In genomic region chr2:170409164-170409535, GRCh38 we compare ENCODE assay signal across 8 cellular contexts.
DNase-seq lines count a peak whose midpoint lies in the region; ATAC-seq and TF ChIP-seq lines count a peak whose summit lies in the region.

No MANE protein-coding gene starts in this region.

- no peaks in the 10 kb centered on the region for H3K36me3 ChIP-seq in GM23338 (ENCODE audit: insufficient read depth)
- no peaks in the 10 kb centered on the region for H3K36me3 ChIP-seq in left lung

- H3F3A ChIP-seq in GM23338 (replicated peaks; ENCODE audit: low read depth), result no peaks in the 10 kb centered on the region

- H3K9me3 ChIP-seq in left lung, result no peaks in the 10 kb centered on the region

- ATAC-seq in GM23338 (peak; percentile 86), left lung (peak; percentile 90), GM18520 (IDR thresholded peaks at IDR 0.05; ENCODE audit: unreplicated experiment) (no peak)

- peaks cover 3% of the 10 kb centered on the region; the same call in 1 of the 2 replicates for H3K4me1 ChIP-seq in GM23338 (ENCODE audit: insufficient read depth)
- peaks cover 0 to 10% of the 10 kb centered on the region in 2 donors for H3K4me1 ChIP-seq in left lung

- DNase-seq in AG09309 (ENCODE audit: low read depth) (peak; percentile 35), GM23338 (ENCODE audit: low spot score) (peak; percentile 94), NCI-H345 treated with DMSO at 0.1 percent for 48 hours (lab: John Stamatoyannopoulos, UW; ENCODE audit: unreplicated experiment) (peak; percentile 64), cerebellar cortex (ENCODE audit: low spot score) (peak; percentile 52), left lung (peak in 1 of 2 donors; percentile 69)
- peak; percentile 67 for DNase-seq in activated CD4-positive, CD25-positive, alpha-beta regulatory T cell treated with anti-CD3 and anti-CD28 coated beads, Interleukin-2, amount 50 U/mL, for 72 hours
- peak; percentile 56 to 67 for DNase-seq in stimulated activated CD4-positive, alpha-beta T cell treated with anti-CD3 and anti-CD28 coated beads, Interleukin-4, amount 100 ng/mL, for 4 hours

- intact Hi-C loops in left lung (cut with DNase I), result no loop called here

- H3K79me2 ChIP-seq in GM23338 (replicated peaks; ENCODE audit: insufficient read depth), result no peaks in the 10 kb centered on the region

- no peak overlapping the region for H3K4me3 ChIP-seq in AG09309 (ENCODE audit: control insufficient read depth, low read depth, low read length)
- no peak overlapping the region for H3K4me3 ChIP-seq in GM23338
- no peak overlapping the region for H3K4me3 ChIP-seq in left lung

- H4K20me1 ChIP-seq in GM23338 (replicated peaks; ENCODE audit: insufficient read depth), result no peaks in the 10 kb centered on the region

- no peaks in the 10 kb centered on the region; the same call in 2 of the 3 replicates for H3K9me3 Mint-ChIP-seq in GM23338

- no peaks in the 10 kb centered on the region for H3K36me3 Mint-ChIP-seq in GM23338 (ENCODE audit: low read depth)

- H3K4me3 Mint-ChIP-seq in GM23338, result peak overlapping the region; percentile 48; the same call in 2 of the 3 replicates

- H3K27me3 Mint-ChIP-seq in GM23338 (ENCODE audit: insufficient read depth, low read depth, poor library complexity), result peaks cover 4% of the 10 kb centered on the region

- H3K4me2 ChIP-seq in GM23338, result peak overlapping the region; percentile 19; the same call in 1 of the 2 replicates

- no peaks in the 10 kb centered on the region for H3K27me3 ChIP-seq in GM23338 (ENCODE audit: insufficient read depth)
- H3K27me3 ChIP-seq in left lung, result peaks cover 0 to 15% of the 10 kb centered on the region in 2 donors

- H2AFZ ChIP-seq in GM23338, result peak overlapping the region; percentile 0; the same call in 1 of the 2 replicates

- peak; percentile 75 for TF ChIP-seq CTCF in AG09309 (IDR thresholded peaks at IDR 0.05; ENCODE audit: control insufficient read depth, insufficient read depth, low read depth, low read length, missing control alignments)
- peak; percentile 85 to 99 for TF ChIP-seq CTCF in GM23338 (conservative IDR thresholded peaks at IDR 0.05; ENCODE audit: low read depth in 2 of 2)
- TF ChIP-seq CTCF in left lung (IDR thresholded peaks at IDR 0.05), result peak; percentile 71 to 91

- H3K9me2 ChIP-seq in GM23338 (ENCODE audit: insufficient read depth), result no peaks in the 10 kb centered on the region

- H3K4me1 Mint-ChIP-seq in GM23338, result peaks cover 10% of the 10 kb centered on the region

- H3K27ac Mint-ChIP-seq in GM23338, result no peak overlapping the region

- H3K27ac ChIP-seq in GM23338 (ENCODE audit: low read depth) (no peak overlapping the region), left lung (no peak overlapping the region)

TF ChIP-seq in GM23338, 12 proteins besides CTCF, POLR2A, EP300 and RAD21 (continues in another document):
- TF ChIP-seq ZNF462 (CRISPR knock-in tag; IDR thresholded peaks at IDR 0.05), result no peak
- no peak for TF ChIP-seq NANOG (IDR thresholded peaks at IDR 0.05; ENCODE audit: borderline replicate concordance)
- TF ChIP-seq POLR2AphosphoS5 (IDR thresholded peaks at IDR 0.05; ENCODE audit: low read depth), result no peak
- no peak for TF ChIP-seq ZNF114 (CRISPR knock-in tag; IDR thresholded peaks at IDR 0.05)
- no peak for TF ChIP-seq EZH2phosphoT487 (IDR thresholded peaks at IDR 0.05; ENCODE audit: unreplicated experiment)
- TF ChIP-seq EZH2 (IDR thresholded peaks at IDR 0.05; ENCODE audit: low read depth, unreplicated experiment), result no peak
- no peak for TF ChIP-seq STAT1 (IDR thresholded peaks at IDR 0.05; ENCODE audit: unreplicated experiment)
- TF ChIP-seq CREB1 (CRISPR knock-in tag; IDR thresholded peaks at IDR 0.05; ENCODE audit: low read depth), result no peak
- no peak for TF ChIP-seq JUNB (IDR thresholded peaks at IDR 0.05; ENCODE audit: unreplicated experiment)
- TF ChIP-seq REST (IDR thresholded peaks at IDR 0.05; ENCODE audit: unreplicated experiment), result no peak
- TF ChIP-seq ZNF331 (CRISPR knock-in tag; IDR thresholded peaks at IDR 0.05; ENCODE audit: low read depth), result no peak
